18 cellular contexts compared by ENCODE assay signal in genomic region chr1:23732363-23733224, GRCh38. TPM values are rescaled to one million over a fixed set of nuclear protein-coding genes. Genes with fewer than 3 reads are reported as not detected.
DNase-seq lines count a peak whose midpoint lies in the region; ATAC-seq and TF ChIP-seq lines count a peak whose summit lies in the region.
"Had no signal": no experiment of that assay in that cellular context is flagged by ENCODE, and none has a peak within 500 bp of the region (broad histone marks: within the 10 kb centered on the region; RNA-seq: fewer than 3 reads in every experiment).

No MANE protein-coding gene starts in this region.

- peak overlapping the region; percentile 61 for H3K27ac Mint-ChIP-seq in activated naive CD8-positive, alpha-beta T cell treated with anti-CD3 and anti-CD28 coated beads, Interleukin-2, amount 50 U/mL, for 24 hours
- no peak overlapping the region for H3K27ac Mint-ChIP-seq in activated naive CD8-positive, alpha-beta T cell treated with anti-CD3 and anti-CD28 coated beads for 36 hours
- no peak overlapping the region for H3K27ac Mint-ChIP-seq in CD8-positive, alpha-beta memory T cell

- no peaks in the 10 kb centered on the region for H3K36me3 ChIP-seq in upper lobe of right lung
- no peaks in the 10 kb centered on the region for H3K36me3 ChIP-seq in CD8-positive, alpha-beta memory T cell (ENCODE audit: insufficient read depth, low read length)

- no peaks in the 10 kb centered on the region for H3K27me3 ChIP-seq in upper lobe of right lung
- no peaks in the 10 kb centered on the region for H3K27me3 ChIP-seq in CD8-positive, alpha-beta memory T cell (ENCODE audit: insufficient read depth, low read length, poor library complexity, severe bottlenecking)
- H3K27me3 ChIP-seq: hepatocyte had no signal

- H3K4me1 Mint-ChIP-seq in activated naive CD8-positive, alpha-beta T cell treated with anti-CD3 and anti-CD28 coated beads, Interleukin-2, amount 50 U/mL, for 24 hours = peaks cover 38% of the 10 kb centered on the region
- H3K4me1 Mint-ChIP-seq in activated naive CD8-positive, alpha-beta T cell treated with anti-CD3 and anti-CD28 coated beads for 36 hours = peaks cover 13% of the 10 kb centered on the region
- H3K4me1 Mint-ChIP-seq in CD8-positive, alpha-beta memory T cell = no peaks in the 10 kb centered on the region

- TF ChIP-seq CTCF in epithelial cell of esophagus (IDR thresholded peaks at IDR 0.05; ENCODE audit: insufficient read depth, low read depth, low read length, missing control alignments) (no peak), upper lobe of right lung (IDR thresholded peaks at IDR 0.05) (no peak)

- H3K9me3 Mint-ChIP-seq in activated naive CD8-positive, alpha-beta T cell treated with anti-CD3 and anti-CD28 coated beads, Interleukin-2, amount 50 U/mL, for 24 hours = no peaks in the 10 kb centered on the region
- H3K9me3 Mint-ChIP-seq in activated naive CD8-positive, alpha-beta T cell treated with anti-CD3 and anti-CD28 coated beads for 36 hours = no peaks in the 10 kb centered on the region
- H3K9me3 Mint-ChIP-seq in CD8-positive, alpha-beta memory T cell = no peaks in the 10 kb centered on the region

- CTCF ChIA-PET in CD8-positive, alpha-beta memory T cell (lab: Charles Lee) = no interaction called here

- intact Hi-C loops in upper lobe of right lung (cut with DNase I) = no loop called here

- H3K4me1 ChIP-seq in upper lobe of right lung = peaks cover 13% of the 10 kb centered on the region
- no peaks in the 10 kb centered on the region for H3K4me1 ChIP-seq in CD8-positive, alpha-beta memory T cell (ENCODE audit: insufficient read depth, low read length)

- H3K36me3 Mint-ChIP-seq in activated naive CD8-positive, alpha-beta T cell treated with anti-CD3 and anti-CD28 coated beads, Interleukin-2, amount 50 U/mL, for 24 hours (ENCODE audit: low read depth) = no peaks in the 10 kb centered on the region
- no peaks in the 10 kb centered on the region for H3K36me3 Mint-ChIP-seq in activated naive CD8-positive, alpha-beta T cell treated with anti-CD3 and anti-CD28 coated beads for 36 hours
- H3K36me3 Mint-ChIP-seq in CD8-positive, alpha-beta memory T cell = no peaks in the 10 kb centered on the region

- H3K4me3 ChIP-seq in epithelial cell of esophagus (ENCODE audit: low read length) (no peak overlapping the region), upper lobe of right lung (no peak overlapping the region)
- H3K4me3 ChIP-seq in CD8-positive, alpha-beta memory T cell (ENCODE audit: low read length) = no peak overlapping the region
- H3K4me3 ChIP-seq: coronary artery, hepatocyte had no signal

- H3K9me3 ChIP-seq in upper lobe of right lung = no peaks in the 10 kb centered on the region
- no peaks in the 10 kb centered on the region for H3K9me3 ChIP-seq in CD8-positive, alpha-beta memory T cell (ENCODE audit: low read length)

- ATAC-seq in activated naive CD8-positive, alpha-beta T cell treated with anti-CD3 and anti-CD28 coated beads, Interleukin-2, amount 50 U/mL, for 24 hours = no peak
- ATAC-seq in upper lobe of right lung (no peak), HG02763 (IDR thresholded peaks at IDR 0.05; ENCODE audit: unreplicated experiment) (no peak)

- POLR2A ChIA-PET in CD8-positive, alpha-beta memory T cell (lab: Charles Lee) = no interaction called here

- no peak for DNase-seq in activated naive CD8-positive, alpha-beta T cell treated with anti-CD3 and anti-CD28 coated beads, Interleukin-2, amount 50 U/mL, for 24 hours
- no peak for DNase-seq in activated naive CD8-positive, alpha-beta T cell treated with anti-CD3 and anti-CD28 coated beads for 36 hours
- peak; percentile 58 for DNase-seq in RPMI7951 (ENCODE audit: low read depth)
- peak; percentile 43 for DNase-seq in epithelial cell of esophagus (ENCODE audit: low read depth)
- DNase-seq in upper lobe of right lung = peak; percentile 17
- no peak for DNase-seq in NCI-H748 treated with DMSO at 0.1 percent for 48 hours (lab: John Stamatoyannopoulos, UW)
- DNase-seq in CD8-positive, alpha-beta memory T cell = no peak
- DNase-seq: 8988T; activated T-cell treated with anti-CD3 and anti-CD28 coated beads, Interleukin-2, amount 50 U/mL, for 1 hour; GF-D8; NCI-H187 treated with DMSO at 0.1 percent for 48 hours; NCI-H774; SHP77; T-helper 9 cell had no signal

- H3K4me3 Mint-ChIP-seq in activated naive CD8-positive, alpha-beta T cell treated with anti-CD3 and anti-CD28 coated beads, Interleukin-2, amount 50 U/mL, for 24 hours = no peak overlapping the region
- H3K4me3 Mint-ChIP-seq in activated naive CD8-positive, alpha-beta T cell treated with anti-CD3 and anti-CD28 coated beads for 36 hours = no peak overlapping the region
- no peak overlapping the region for H3K4me3 Mint-ChIP-seq in CD8-positive, alpha-beta memory T cell

- no peak overlapping the region for H3K27ac ChIP-seq in upper lobe of right lung
- H3K27ac ChIP-seq in CD8-positive, alpha-beta memory T cell (ENCODE audit: low read depth, low read length) = no peak overlapping the region
- H3K27ac ChIP-seq: coronary artery, hepatocyte, HL-60 had no signal

- H3K27me3 Mint-ChIP-seq in activated naive CD8-positive, alpha-beta T cell treated with anti-CD3 and anti-CD28 coated beads, Interleukin-2, amount 50 U/mL, for 24 hours = no peaks in the 10 kb centered on the region
- no peaks in the 10 kb centered on the region for H3K27me3 Mint-ChIP-seq in activated naive CD8-positive, alpha-beta T cell treated with anti-CD3 and anti-CD28 coated beads for 36 hours
- peaks cover 0 to 1% of the 10 kb centered on the region in 2 donors for H3K27me3 Mint-ChIP-seq in CD8-positive, alpha-beta memory T cell

RNA-seq across cellular contexts. Expression of gene ELOA, which starts 10.7 kb away (rescaled TPM):
- total RNA-seq in activated naive CD8-positive, alpha-beta T cell treated with anti-CD3 and anti-CD28 coated beads for 36 hours = 10 to 100 TPM; 58.5 to 60.6 TPM
- total RNA-seq in RPMI7951 (2014; rRNA removed; shearing (Covaris generic)) = 48.9 and 57.0 TPM in 2 replicates
- 66.2 TPM for total RNA-seq in upper lobe of right lung
- total RNA-seq in CD8-positive, alpha-beta memory T cell = 10 to 100 TPM; 64.1 to 69.0 TPM
- polyA plus RNA-seq in CD8-positive, alpha-beta memory T cell = 32.3 TPM

RNA-seq across cellular contexts. Expression of gene RPL11, which starts 41.0 kb away (rescaled TPM):
- 1,000 to 10,000 TPM; 1,457 to 1,518 TPM for total RNA-seq in activated naive CD8-positive, alpha-beta T cell treated with anti-CD3 and anti-CD28 coated beads for 36 hours
- 1,145 and 1,398 TPM in 2 replicates for total RNA-seq in RPMI7951 (2014; rRNA removed; shearing (Covaris generic))
- 895 TPM for total RNA-seq in upper lobe of right lung
- 1,000 to 10,000 TPM; 1,242 to 1,292 TPM for total RNA-seq in CD8-positive, alpha-beta memory T cell
- polyA plus RNA-seq in CD8-positive, alpha-beta memory T cell = 1,119 TPM

RNA-seq across cellular contexts. Expression of gene PITHD1, which starts 45.6 kb away (rescaled TPM):
- 10 to 100 TPM; 89.1 to 92.3 TPM for total RNA-seq in activated naive CD8-positive, alpha-beta T cell treated with anti-CD3 and anti-CD28 coated beads for 36 hours
- 42.3 and 47.0 TPM in 2 replicates for total RNA-seq in RPMI7951 (2014; rRNA removed; shearing (Covaris generic))
- total RNA-seq in upper lobe of right lung = 46.5 TPM
- total RNA-seq in CD8-positive, alpha-beta memory T cell = 100 to 1,000 TPM; 105 TPM
- 68.5 TPM for polyA plus RNA-seq in CD8-positive, alpha-beta memory T cell

RNA-seq across cellular contexts. Expression of gene LYPLA2, which starts 58.4 kb away (rescaled TPM):
- 10 to 100 TPM; 76.8 to 79.5 TPM for total RNA-seq in activated naive CD8-positive, alpha-beta T cell treated with anti-CD3 and anti-CD28 coated beads for 36 hours
- 62.6 and 74.3 TPM in 2 replicates for total RNA-seq in RPMI7951 (2014; rRNA removed; shearing (Covaris generic))
- total RNA-seq in upper lobe of right lung = 45.9 TPM
- 100 to 1,000 TPM in 1 of 2 experiments, 10 to 100 TPM in 1; 99.9 to 100 TPM for total RNA-seq in CD8-positive, alpha-beta memory T cell
- polyA plus RNA-seq in CD8-positive, alpha-beta memory T cell = 109 TPM

Comparison
In these comparisons a context has a peak if more than half of its experiments do, and no peak if none do; other contexts are left out.
1. DNase-seq: peak in RPMI7951 (single experiment), epithelial cell of esophagus (single experiment) and upper lobe of right lung (single experiment); none in activated naive CD8-positive, alpha-beta T cell treated with anti-CD3 and anti-CD28 coated beads, Interleukin-2, amount 50 U/mL, for 24 hours (single experiment), activated naive CD8-positive, alpha-beta T cell treated with anti-CD3 and anti-CD28 coated beads for 36 hours (single experiment), NCI-H748 treated with DMSO at 0.1 percent for 48 hours (single experiment) and CD8-positive, alpha-beta memory T cell (0 of 5).